Comparison of ENCODE assay signal across 22 cellular contexts in genomic region chr3:44643024-44643423, GRCh38. TPM values are rescaled to one million over a fixed set of nuclear protein-coding genes. Genes with fewer than 3 reads are reported as not detected.
DNase-seq lines count a peak whose midpoint lies in the region; ATAC-seq, FAIRE-seq and TF ChIP-seq lines count a peak whose summit lies in the region.
"Had no signal": no experiment of that assay in that cellular context is flagged by ENCODE, and none has a peak within 500 bp of the region (broad histone marks: within the 10 kb centered on the region; RNA-seq: fewer than 3 reads in every experiment).

No MANE protein-coding gene starts in this region.

- intact Hi-C loops in HepG2 (cut with micrococcal nuclease; ENCODE audit: unreplicated experiment) = no loop called here
- intact Hi-C loops in GM12878 (cut with micrococcal nuclease; ENCODE audit: unreplicated experiment) = loop anchor here (10.0 kb wide), 1 partner anchor 122 kb away; the partner anchor contains the start of genes KIAA1143 and KIF15
- intact Hi-C loops in aorta (cut with DNase I) = no loop called here

- FAIRE-seq in HepG2 (lab: Jason Lieb, UNC) (no peak), GM12878 (lab: Jason Lieb, UNC) (no peak)
- FAIRE-seq: D721Med, G401.6, GM12892 had no signal

- POLR2A ChIA-PET in HepG2 (lab: Yijun Ruan, JAX) (no interaction called here), GM12878 (lab: Charles Lee) (no interaction called here)

- in situ Hi-C loops in HepG2 (cut with HindIII; ENCODE audit: extremely low pct_ligation_motif_present, low pct_unique_long_range_greater_than_20kb) = no loop called here
- in situ Hi-C loops in GM12878 (cut with MboI) = no loop called here

- H4K20me1 ChIP-seq in HepG2 (ENCODE audit: insufficient read depth, low read length) = no peaks in the 10 kb centered on the region
- H4K20me1 ChIP-seq in GM12878 (ENCODE audit: control insufficient read depth, insufficient read depth) = no peaks in the 10 kb centered on the region

- H3K4me1 ChIP-seq in liver (ENCODE audit: control insufficient read depth in 4 of 4, insufficient read depth in 4 of 4, low read length in 3 of 4) (no peaks in the 10 kb centered on the region), HepG2 (ENCODE audit: insufficient read depth, low read length) (no peaks in the 10 kb centered on the region), GM12878 (ENCODE audit: control insufficient read depth, insufficient read depth, low read length) (no peaks in the 10 kb centered on the region), muscle layer of duodenum (ENCODE audit: control insufficient read depth in 1 of 2, insufficient read depth in 2 of 2, low read length in 2 of 2) (no peaks in the 10 kb centered on the region), aorta (ENCODE audit: control insufficient read depth in 1 of 2, insufficient read depth in 2 of 2, low read length in 2 of 2) (no peaks in the 10 kb centered on the region), gastroesophageal sphincter (peaks cover 0 to 3% (median 0%) of the 10 kb centered on the region in 3 donors)
- H3K4me1 ChIP-seq: HAP-1 had no signal

- H3K4me2 ChIP-seq in HepG2 (ENCODE audit: low read depth, low read length) (no peak overlapping the region), GM12878 (ENCODE audit: control insufficient read depth, insufficient read depth) (no peak overlapping the region)

- no peak for TF ChIP-seq EP300 in HepG2 (IDR thresholded peaks at IDR 0.05; ENCODE audit: low read depth in 2 of 2, low read length in 2 of 2)
- TF ChIP-seq EP300 in HepG2 (CRISPR knock-in tag; IDR thresholded peaks at IDR 0.05; ENCODE audit: borderline replicate concordance) = no peak
- TF ChIP-seq EP300 in GM12878 (IDR thresholded peaks at IDR 0.05; ENCODE audit: borderline replicate concordance in 1 of 2, control insufficient read depth in 1 of 2, low read depth in 2 of 2, low read length in 2 of 2) = no peak
- no peak for TF ChIP-seq EP300 in gastroesophageal sphincter (IDR thresholded peaks at IDR 0.05)

- H3K27me3 ChIP-seq in liver (ENCODE audit: control insufficient read depth in 4 of 4, insufficient read depth in 4 of 4, low read length in 3 of 4) = no peaks in the 10 kb centered on the region
- H3K27me3 ChIP-seq in HepG2 (ENCODE audit: control insufficient read depth in 1 of 2, insufficient read depth in 2 of 2, low read length in 2 of 2) = no peaks in the 10 kb centered on the region; a peak in 1 of 5 replicates
- no peaks in the 10 kb centered on the region for H3K27me3 ChIP-seq in GM12878 (replicated peaks in 1 of 2; ENCODE audit: control insufficient read depth in 2 of 2, insufficient read depth in 2 of 2, low read length in 1 of 2)
- H3K27me3 ChIP-seq in muscle layer of duodenum (ENCODE audit: low read depth, low read length) = no peaks in the 10 kb centered on the region
- no peaks in the 10 kb centered on the region for H3K27me3 ChIP-seq in aorta (ENCODE audit: control insufficient read depth in 1 of 2, insufficient read depth in 2 of 2, low read length in 1 of 2)
- no peaks in the 10 kb centered on the region for H3K27me3 ChIP-seq in gastroesophageal sphincter

- no peak for ATAC-seq in HepG2
- ATAC-seq in GM12878 = no peak
- no peak for ATAC-seq in aorta (ENCODE audit: low FRiP score)
- no peak for ATAC-seq in HG02870 (IDR thresholded peaks at IDR 0.05; ENCODE audit: unreplicated experiment)
- no peak for ATAC-seq in gastroesophageal sphincter

- H3K9ac ChIP-seq in liver (ENCODE audit: low read depth in 1 of 2, low read length in 2 of 2) = no peak overlapping the region
- no peak overlapping the region for H3K9ac ChIP-seq in HepG2 (ENCODE audit: insufficient read depth, low read depth, low read length)
- H3K9ac ChIP-seq in GM12878 (ENCODE audit: control insufficient read depth, insufficient read depth, low read length) = no peak overlapping the region

- RAD21 ChIA-PET in GM12878 (lab: Charles Lee; ENCODE audit: unreplicated experiment) = no interaction called here

- DNase-seq in HepG2 (ENCODE audit: low spot score) (no peak), GM12878 (ENCODE audit: low read depth, low spot score) (no peak), AG08396 (ENCODE audit: low spot score) (no peak), aorta (no peak)
- DNase-seq: AML-193; C1 segment of cervical spinal cord; CD4-positive, alpha-beta T cell; DMS153; DMS79 treated with DMSO at 0.1 percent for 48 hours; EL; GOT3; HFFc6 had no signal

- H3K4me3 ChIP-seq in liver (ENCODE audit: low read depth in 1 of 3, low read length in 3 of 3) = peak overlapping the region in 2 of 3 donors; percentile 37 to 44
- no peak overlapping the region for H3K4me3 ChIP-seq in HepG2 (replicated peaks in 1 of 3; ENCODE audit: insufficient read depth in 1 of 3, low read depth in 2 of 3, low read length in 3 of 3)
- no peak overlapping the region for H3K4me3 ChIP-seq in GM12878
- H3K4me3 ChIP-seq in muscle layer of duodenum (ENCODE audit: low read depth in 1 of 2, low read length in 2 of 2) = peak overlapping the region; percentile 12 to 26
- H3K4me3 ChIP-seq in aorta (ENCODE audit: low read length in 2 of 2) = no peak overlapping the region
- H3K4me3 ChIP-seq in gastroesophageal sphincter = no peak overlapping the region
- H3K4me3 ChIP-seq: HAP-1 had no signal

- H3K36me3 ChIP-seq in liver (ENCODE audit: control insufficient read depth in 4 of 4, insufficient read depth in 3 of 4, low read depth in 1 of 4, low read length in 3 of 4) (peaks cover 16 to 53% (median 46%) of the 10 kb centered on the region in 4 donors), HepG2 (replicated peaks in 1 of 2; ENCODE audit: control insufficient read depth in 1 of 2, insufficient read depth in 2 of 2, low read length in 2 of 2) (peaks cover 4 to 13% of the 10 kb centered on the region in 2 experiments; a peak in 3 of 5 replicates), GM12878 (ENCODE audit: control insufficient read depth in 2 of 2, insufficient read depth in 2 of 2, low read length in 1 of 2) (peaks cover 7 to 18% of the 10 kb centered on the region in 2 experiments), muscle layer of duodenum (ENCODE audit: control insufficient read depth in 1 of 2, insufficient read depth in 2 of 2, low read length in 2 of 2) (peaks cover 27 to 61% of the 10 kb centered on the region in 2 donors), aorta (ENCODE audit: control insufficient read depth in 1 of 2, insufficient read depth in 2 of 2, low read length in 1 of 2) (peaks cover 6 to 24% of the 10 kb centered on the region in 2 donors), gastroesophageal sphincter (peaks cover 15 to 62% of the 10 kb centered on the region in 2 donors)

- TF ChIP-seq POLR2A in HepG2 (IDR thresholded peaks at IDR 0.05; ENCODE audit: insufficient read depth in 1 of 2, low read depth in 2 of 2, low read length in 2 of 2) = no peak
- TF ChIP-seq POLR2A in GM12878 (IDR thresholded peaks at IDR 0.05; ENCODE audit: low read depth, low read length) = no peak
- TF ChIP-seq POLR2A in gastroesophageal sphincter (IDR thresholded peaks at IDR 0.05) = no peak

- WGBS in liver = 96% methylated on average over 4 of the region's 4 CpGs
- WGBS in HepG2 (ENCODE audit: low lambda C conversion rate) = 92% methylated on average over 4 of the region's 4 CpGs
- WGBS in GM12878 (ENCODE audit: insufficient coverage, insufficient replicate concordance, low lambda C conversion rate, missing lambda C conversion rate) = 97% methylated on average over 4 of the region's 4 CpGs
- WGBS in aorta, 2 donors = 98 to 99% methylated on average over 4 of the region's 4 CpGs
- 92 to 100% methylated on average over 2 to 4 of the region's 4 CpGs for WGBS in gastroesophageal sphincter (ENCODE audit: low coverage in 1 of 2), 2 donors

- CTCF ChIA-PET in HepG2 (lab: Yijun Ruan, JAX; ENCODE audit: low intra/inter-chr PET ratio, low total read pairs) = no interaction called here
- CTCF ChIA-PET in GM12878 (lab: Yijun Ruan, JAX) = no interaction called here

- TF ChIP-seq RAD21 in liver (IDR thresholded peaks at IDR 0.05) = no peak
- TF ChIP-seq RAD21 in HepG2 (CRISPR knock-in tag; IDR thresholded peaks at IDR 0.05) = no peak
- TF ChIP-seq RAD21 in GM12878 (IDR thresholded peaks at IDR 0.05; ENCODE audit: insufficient read depth, low read depth, low read length) = no peak

- BruUV-seq in HepG2 (replicated peaks; lab: Mats Ljungman, UMichigan) (no TSS peak), GM12878 (replicated peaks; lab: Mats Ljungman, UMichigan) (TSS peak; percentile 31)

- H3K9me3 ChIP-seq in liver (ENCODE audit: control insufficient read depth in 4 of 4, low read length in 3 of 4) (peaks cover 32 to 60% (median 44%) of the 10 kb centered on the region in 4 donors), HepG2 (ENCODE audit: low read length) (no peaks in the 10 kb centered on the region; the same call in 1 of the 2 replicates), GM12878 (replicated peaks; ENCODE audit: control insufficient read depth, insufficient read depth, low read length) (peaks cover 40% of the 10 kb centered on the region), muscle layer of duodenum (ENCODE audit: control insufficient read depth in 1 of 2, low read length in 2 of 2) (peaks cover 21 to 32% of the 10 kb centered on the region in 2 donors), aorta (ENCODE audit: control insufficient read depth, low read length) (peaks cover 7% of the 10 kb centered on the region), gastroesophageal sphincter (peaks cover 0 to 25% (median 0%) of the 10 kb centered on the region in 3 donors)
- H3K9me3 ChIP-seq: HAP-1 had no signal

- H3K79me2 ChIP-seq in HepG2 (ENCODE audit: insufficient read depth, low read length) (no peaks in the 10 kb centered on the region), GM12878 (ENCODE audit: control insufficient read depth, insufficient read depth, low read length) (no peaks in the 10 kb centered on the region)

- SMC1A ChIA-PET in GM12878 (lab: Charles Lee; ENCODE audit: uncharacterized antibody, unreplicated experiment) = no interaction called here

- no peak overlapping the region for H3K27ac ChIP-seq in liver (ENCODE audit: low read depth in 1 of 2, low read length in 2 of 2)
- no peak overlapping the region for H3K27ac ChIP-seq in HepG2 (ENCODE audit: extremely low read length, insufficient read depth, low read length)
- no peak overlapping the region for H3K27ac ChIP-seq in GM12878 (ENCODE audit: control insufficient read depth, insufficient read depth)
- no peak overlapping the region for H3K27ac ChIP-seq in muscle layer of duodenum (ENCODE audit: low read length)
- no peak overlapping the region for H3K27ac ChIP-seq in aorta (ENCODE audit: low read depth in 1 of 2, low read length in 2 of 2)
- no peak overlapping the region for H3K27ac ChIP-seq in gastroesophageal sphincter
- H3K27ac ChIP-seq: 22Rv1, HL-60 had no signal

- H2AFZ ChIP-seq in HepG2 (ENCODE audit: low read length) (no peak overlapping the region), GM12878 (ENCODE audit: control insufficient read depth, low read depth, low read length) (no peak overlapping the region)

- TF ChIP-seq CTCF in liver (IDR thresholded peaks at IDR 0.05; ENCODE audit: low read depth, low read length, missing input control) (no peak), HepG2 (CRISPR knock-in tag; IDR thresholded peaks at IDR 0.05) (no peak), GM12878 (IDR thresholded peaks at IDR 0.05 in 2 of 3, conservative IDR thresholded peaks at IDR 0.05 in 1 of 3; ENCODE audit: control insufficient read depth in 2 of 3, extremely low read depth in 1 of 3, insufficient read depth in 1 of 3, low read depth in 3 of 3, low read length in 3 of 3) (no peak), gastroesophageal sphincter (IDR thresholded peaks at IDR 0.05) (no peak)

RNA-seq across cellular contexts. Expression of gene ZNF35, which starts 5.5 kb away (rescaled TPM):
- total RNA-seq in liver = 1 to 10 TPM; 2.2 to 4.9 TPM
- polyA plus RNA-seq in liver = 1 to 10 TPM; 1.2 to 1.3 TPM
- 0.22 and 0.62 TPM in 2 replicates for total RNA-seq in HepG2 (2016; rRNA removed; fragmentation: Illumina TruSeq; extraction: Trizol)
- 0.18 TPM in 1 of 2 replicates, not detected in the other for total RNA-seq in HepG2 (2016; cell fraction: cytosol; rRNA removed; fragmentation: Illumina TruSeq; extraction: Trizol; ENCODE audit: low read depth)
- total RNA-seq in HepG2 (2016; cell fraction: insoluble cytoplasmic fraction; rRNA removed; fragmentation: Illumina TruSeq; extraction: Trizol) = 0.16 and 0.37 TPM in 2 replicates
- 0.25 and 0.38 TPM in 2 replicates for total RNA-seq in HepG2 (2016; cell fraction: membrane; rRNA removed; fragmentation: Illumina TruSeq; extraction: Trizol)
- total RNA-seq in HepG2 (2016; cell fraction: nucleus; rRNA removed; fragmentation: Illumina TruSeq; extraction: Trizol) = 0.68 and 1.1 TPM in 2 replicates
- polyA plus RNA-seq in HepG2 (2011; rRNA removed) = 0.18 and 0.20 TPM in 2 replicates
- 0.04 and 0.19 TPM in 2 replicates for polyA plus RNA-seq in HepG2 (2011; cell fraction: cytosol; rRNA removed)
- polyA plus RNA-seq in HepG2 (2011; cell fraction: nucleus; rRNA removed) = 0.23 and 0.29 TPM in 2 replicates
- 0.36 and 0.47 TPM in 2 replicates for polyA plus RNA-seq in HepG2 (2012)
- polyA plus RNA-seq in HepG2 (2016; cell fraction: cytosol; fragmentation: Illumina TruSeq; extraction: Trizol; ENCODE audit: low read depth) = 0.03 and 0.08 TPM in 2 replicates
- polyA plus RNA-seq in HepG2 (2016; cell fraction: insoluble cytoplasmic fraction; fragmentation: Illumina TruSeq; extraction: Trizol; ENCODE audit: low read depth) = 0.22 and 0.23 TPM in 2 replicates
- polyA plus RNA-seq in HepG2 (2016; cell fraction: membrane; fragmentation: Illumina TruSeq; extraction: Trizol; ENCODE audit: low read depth) = 0.10 and 0.21 TPM in 2 replicates
- polyA plus RNA-seq in HepG2 (2016; cell fraction: nucleus; fragmentation: Illumina TruSeq; extraction: Trizol; ENCODE audit: insufficient read depth, low read depth) = 0.46 and 0.55 TPM in 2 replicates
- 0.06 and 15.9 TPM in 2 replicates for polyA minus RNA-seq in HepG2 (2011; rRNA and poly(A)+ RNA removed; ENCODE audit: low replicate concordance)
- polyA minus RNA-seq in HepG2 (2011; cell fraction: cytosol; rRNA and poly(A)+ RNA removed) = 0.30 TPM in 1 of 2 replicates, not detected in the other
- polyA minus RNA-seq in HepG2 (2011; cell fraction: nucleus; rRNA and poly(A)+ RNA removed) = 0.64 and 1.2 TPM in 2 replicates
- total RNA-seq in GM12878 (2013; cell fraction: nucleolus; rRNA removed) = 25.7 and 33.9 TPM in 2 replicates
- total RNA-seq in GM12878 (2014; rRNA removed) = 12.4 and 14.3 TPM in 2 replicates
- total RNA-seq in GM12878 (2014; rRNA removed; fragmentation: Illumina TruSeq; extraction: Trizol) = 21.1 and 21.2 TPM in 2 replicates
- total RNA-seq in GM12878 (2021) = 15.2 and 18.2 TPM in 2 replicates
- polyA plus RNA-seq in GM12878 (2011; ENCODE audit: low read depth) = 6.0 TPM
- 9.3 and 10.1 TPM in 2 replicates for polyA plus RNA-seq in GM12878 (2011; rRNA removed)
- 5.5 and 5.9 TPM in 2 replicates for polyA plus RNA-seq in GM12878 (2011; cell fraction: cytosol; rRNA removed)
- polyA plus RNA-seq in GM12878 (2011; cell fraction: nucleus; rRNA removed) = 5.7 and 5.9 TPM in 2 replicates
- polyA plus RNA-seq in GM12878 (2012) = 4.7 and 6.6 TPM in 2 replicates
- 16.9 and 17.4 TPM in 2 replicates for polyA plus RNA-seq in GM12878 (2014; fragmentation: Illumina TruSeq; extraction: Trizol)
- polyA plus RNA-seq in GM12878 (2014; fragmentation: Nextera tagmentation; extraction: Ambion mirVana) = 10 to 100 TPM; 14.3 to 14.7 TPM
- 7.0 and 10.0 TPM in 2 replicates for polyA plus RNA-seq in GM12878 (2014; rRNA removed)
- 10 to 100 TPM; 10.8 to 12.3 TPM for polyA plus RNA-seq in GM12878 (2016; fragmentation: Nextera tagmentation; extraction: Ambion mirVana)
- polyA minus RNA-seq in GM12878 (2011; rRNA and poly(A)+ RNA removed) = 10.2 and 13.8 TPM in 2 replicates
- polyA minus RNA-seq in GM12878 (2011; cell fraction: cytosol; rRNA and poly(A)+ RNA removed) = 4.8 and 8.3 TPM in 2 replicates
- polyA minus RNA-seq in GM12878 (2011; cell fraction: nucleus; rRNA and poly(A)+ RNA removed) = 6.9 and 11.7 TPM in 2 replicates
- 10 to 100 TPM in 1 of 2 donors, 1 to 10 TPM in 1; 7.8 to 12.8 TPM for total RNA-seq in aorta
- 1 to 10 TPM; 3.6 to 4.6 TPM for polyA plus RNA-seq in aorta
- total RNA-seq in gastroesophageal sphincter = 10 to 100 TPM in 3 of 4 donors, 1 to 10 TPM in 1; 9.1 to 27.6 (median 13.1) TPM

RNA-seq across cellular contexts. Expression of gene ZNF197, which starts 18.2 kb away (rescaled TPM):
- total RNA-seq in liver (10 to 100 TPM in 1 of 2 donors, 1 to 10 TPM in 1; 8.1 to 10.6 TPM), HepG2 (2016; rRNA removed; fragmentation: Illumina TruSeq; extraction: Trizol) (6.8 and 9.9 TPM in 2 replicates), GM12878 (2014; rRNA removed) (10.1 and 12.4 TPM in 2 replicates), GM12878 (2014; rRNA removed; fragmentation: Illumina TruSeq; extraction: Trizol) (16.5 and 16.6 TPM in 2 replicates), GM12878 (2021) (10.0 and 10.2 TPM in 2 replicates), aorta (10 to 100 TPM; 15.2 to 20.3 TPM), gastroesophageal sphincter (10 to 100 TPM; 17.5 to 37.8 (median 22.9) TPM)
- polyA plus RNA-seq in liver (1 to 10 TPM; 2.4 to 3.6 TPM), HepG2 (2011; rRNA removed) (1.8 and 2.6 TPM in 2 replicates), GM12878 (2011; rRNA removed) (10.5 and 14.4 TPM in 2 replicates), GM12878 (2014; fragmentation: Illumina TruSeq; extraction: Trizol) (14.5 and 15.3 TPM in 2 replicates), GM12878 (2014; fragmentation: Nextera tagmentation; extraction: Ambion mirVana) (1 to 10 TPM; 3.2 to 4.4 TPM), GM12878 (2014; rRNA removed) (6.7 and 9.4 TPM in 2 replicates), GM12878 (2016; fragmentation: Nextera tagmentation; extraction: Ambion mirVana) (1 to 10 TPM; 7.6 to 7.8 TPM), aorta (1 to 10 TPM; 6.9 to 8.0 TPM)
- 2.1 and 2.9 TPM in 2 replicates for total RNA-seq in HepG2 (2016; cell fraction: cytosol; rRNA removed; fragmentation: Illumina TruSeq; extraction: Trizol; ENCODE audit: low read depth)
- total RNA-seq in HepG2 (2016; cell fraction: insoluble cytoplasmic fraction; rRNA removed; fragmentation: Illumina TruSeq; extraction: Trizol) = 7.4 and 9.7 TPM in 2 replicates
- total RNA-seq in HepG2 (2016; cell fraction: membrane; rRNA removed; fragmentation: Illumina TruSeq; extraction: Trizol) = 4.7 and 5.8 TPM in 2 replicates
- 7.5 TPM in 2 replicates for total RNA-seq in HepG2 (2016; cell fraction: nucleus; rRNA removed; fragmentation: Illumina TruSeq; extraction: Trizol)
- polyA plus RNA-seq in HepG2 (2011; cell fraction: cytosol; rRNA removed) = 1.4 and 1.8 TPM in 2 replicates
- 1.5 and 1.7 TPM in 2 replicates for polyA plus RNA-seq in HepG2 (2011; cell fraction: nucleus; rRNA removed)
- polyA plus RNA-seq in HepG2 (2012) = 3.7 and 5.2 TPM in 2 replicates
- 1.1 TPM in 2 replicates for polyA plus RNA-seq in HepG2 (2016; cell fraction: cytosol; fragmentation: Illumina TruSeq; extraction: Trizol; ENCODE audit: low read depth)
- polyA plus RNA-seq in HepG2 (2016; cell fraction: insoluble cytoplasmic fraction; fragmentation: Illumina TruSeq; extraction: Trizol; ENCODE audit: low read depth) = 7.0 and 8.2 TPM in 2 replicates
- polyA plus RNA-seq in HepG2 (2016; cell fraction: membrane; fragmentation: Illumina TruSeq; extraction: Trizol; ENCODE audit: low read depth) = 1.9 and 2.5 TPM in 2 replicates
- 9.0 and 10.6 TPM in 2 replicates for polyA plus RNA-seq in HepG2 (2016; cell fraction: nucleus; fragmentation: Illumina TruSeq; extraction: Trizol; ENCODE audit: insufficient read depth, low read depth)
- 6.0 and 12.2 TPM in 2 replicates for polyA minus RNA-seq in HepG2 (2011; rRNA and poly(A)+ RNA removed; ENCODE audit: low replicate concordance)
- polyA minus RNA-seq in HepG2 (2011; cell fraction: cytosol; rRNA and poly(A)+ RNA removed) = 2.5 and 3.8 TPM in 2 replicates
- polyA minus RNA-seq in HepG2 (2011; cell fraction: nucleus; rRNA and poly(A)+ RNA removed) = 7.9 and 9.7 TPM in 2 replicates
- 32.2 and 33.9 TPM in 2 replicates for total RNA-seq in GM12878 (2013; cell fraction: nucleolus; rRNA removed)
- 5.2 TPM for polyA plus RNA-seq in GM12878 (2011; ENCODE audit: low read depth)
- 6.6 and 7.6 TPM in 2 replicates for polyA plus RNA-seq in GM12878 (2011; cell fraction: cytosol; rRNA removed)
- 5.9 and 6.2 TPM in 2 replicates for polyA plus RNA-seq in GM12878 (2011; cell fraction: nucleus; rRNA removed)
- 8.7 and 9.2 TPM in 2 replicates for polyA plus RNA-seq in GM12878 (2012)
- polyA minus RNA-seq in GM12878 (2011; rRNA and poly(A)+ RNA removed) = 13.6 and 15.6 TPM in 2 replicates
- 5.7 and 7.7 TPM in 2 replicates for polyA minus RNA-seq in GM12878 (2011; cell fraction: cytosol; rRNA and poly(A)+ RNA removed)
- polyA minus RNA-seq in GM12878 (2011; cell fraction: nucleus; rRNA and poly(A)+ RNA removed) = 7.4 and 10.9 TPM in 2 replicates

RNA-seq across cellular contexts. Expression of gene ZNF660, which starts 58.3 kb away (rescaled TPM):
- 1 to 10 TPM in 1 of 2 donors, under 1 TPM in 1; 0.59 to 2.7 TPM for total RNA-seq in liver
- under 1 TPM; 0.08 to 0.24 TPM for polyA plus RNA-seq in liver
- total RNA-seq in HepG2 (2016; rRNA removed; fragmentation: Illumina TruSeq; extraction: Trizol) = 3.3 and 6.1 TPM in 2 replicates
- total RNA-seq in HepG2 (2016; cell fraction: cytosol; rRNA removed; fragmentation: Illumina TruSeq; extraction: Trizol; ENCODE audit: low read depth) = 0.71 and 0.79 TPM in 2 replicates
- 3.7 and 5.4 TPM in 2 replicates for total RNA-seq in HepG2 (2016; cell fraction: insoluble cytoplasmic fraction; rRNA removed; fragmentation: Illumina TruSeq; extraction: Trizol)
- total RNA-seq in HepG2 (2016; cell fraction: membrane; rRNA removed; fragmentation: Illumina TruSeq; extraction: Trizol) = 1.3 and 1.5 TPM in 2 replicates
- 6.2 and 6.7 TPM in 2 replicates for total RNA-seq in HepG2 (2016; cell fraction: nucleus; rRNA removed; fragmentation: Illumina TruSeq; extraction: Trizol)
- 0.91 and 1.1 TPM in 2 replicates for polyA plus RNA-seq in HepG2 (2011; rRNA removed)
- 0.30 and 0.54 TPM in 2 replicates for polyA plus RNA-seq in HepG2 (2011; cell fraction: cytosol; rRNA removed)
- 0.95 and 1.1 TPM in 2 replicates for polyA plus RNA-seq in HepG2 (2011; cell fraction: nucleus; rRNA removed)
- 0.59 and 1.0 TPM in 2 replicates for polyA plus RNA-seq in HepG2 (2012)
- 0.09 and 0.16 TPM in 2 replicates for polyA plus RNA-seq in HepG2 (2016; cell fraction: cytosol; fragmentation: Illumina TruSeq; extraction: Trizol; ENCODE audit: low read depth)
- polyA plus RNA-seq in HepG2 (2016; cell fraction: insoluble cytoplasmic fraction; fragmentation: Illumina TruSeq; extraction: Trizol; ENCODE audit: low read depth) = 2.3 and 2.7 TPM in 2 replicates
- 0.27 and 0.35 TPM in 2 replicates for polyA plus RNA-seq in HepG2 (2016; cell fraction: membrane; fragmentation: Illumina TruSeq; extraction: Trizol; ENCODE audit: low read depth)
- 3.5 and 4.2 TPM in 2 replicates for polyA plus RNA-seq in HepG2 (2016; cell fraction: nucleus; fragmentation: Illumina TruSeq; extraction: Trizol; ENCODE audit: insufficient read depth, low read depth)
- polyA minus RNA-seq in HepG2 (2011; rRNA and poly(A)+ RNA removed; ENCODE audit: low replicate concordance) = 2.8 TPM in 1 of 2 replicates, not detected in the other
- polyA minus RNA-seq in HepG2 (2011; cell fraction: cytosol; rRNA and poly(A)+ RNA removed) = 0.79 and 1.1 TPM in 2 replicates
- 7.6 and 9.9 TPM in 2 replicates for polyA minus RNA-seq in HepG2 (2011; cell fraction: nucleus; rRNA and poly(A)+ RNA removed)
- 23.5 and 24.1 TPM in 2 replicates for total RNA-seq in GM12878 (2013; cell fraction: nucleolus; rRNA removed)
- 1.1 and 1.3 TPM in 2 replicates for total RNA-seq in GM12878 (2014; rRNA removed)
- total RNA-seq in GM12878 (2014; rRNA removed; fragmentation: Illumina TruSeq; extraction: Trizol) = 2.1 and 2.9 TPM in 2 replicates
- 2.4 and 2.9 TPM in 2 replicates for total RNA-seq in GM12878 (2021)
- polyA plus RNA-seq in GM12878 (2011; ENCODE audit: low read depth) = 0.76 TPM
- polyA plus RNA-seq in GM12878 (2011; rRNA removed) = 1.7 and 3.2 TPM in 2 replicates
- 0.69 and 0.75 TPM in 2 replicates for polyA plus RNA-seq in GM12878 (2011; cell fraction: cytosol; rRNA removed)
- polyA plus RNA-seq in GM12878 (2011; cell fraction: nucleus; rRNA removed) = 1.2 and 1.4 TPM in 2 replicates
- polyA plus RNA-seq in GM12878 (2012) = 1.4 and 1.5 TPM in 2 replicates
- polyA plus RNA-seq in GM12878 (2014; fragmentation: Illumina TruSeq; extraction: Trizol) = 1.5 and 3.4 TPM in 2 replicates
- 1 to 10 TPM in 1 of 2 experiments, under 1 TPM in 1; 0.62 to 2.0 TPM for polyA plus RNA-seq in GM12878 (2014; fragmentation: Nextera tagmentation; extraction: Ambion mirVana)
- 0.77 and 1.5 TPM in 2 replicates for polyA plus RNA-seq in GM12878 (2014; rRNA removed)
- polyA plus RNA-seq in GM12878 (2016; fragmentation: Nextera tagmentation; extraction: Ambion mirVana) = 1 to 10 TPM; 1.7 to 2.6 TPM
- polyA minus RNA-seq in GM12878 (2011; rRNA and poly(A)+ RNA removed) = 3.5 and 4.7 TPM in 2 replicates
- 1.2 and 1.6 TPM in 2 replicates for polyA minus RNA-seq in GM12878 (2011; cell fraction: cytosol; rRNA and poly(A)+ RNA removed)
- 2.4 and 3.8 TPM in 2 replicates for polyA minus RNA-seq in GM12878 (2011; cell fraction: nucleus; rRNA and poly(A)+ RNA removed)
- total RNA-seq in aorta = 10 to 100 TPM in 1 of 2 donors, 1 to 10 TPM in 1; 8.1 to 11.5 TPM
- polyA plus RNA-seq in aorta = 1 to 10 TPM; 1.1 to 1.8 TPM
- total RNA-seq in gastroesophageal sphincter = 1 to 10 TPM in 3 of 4 donors, under 1 TPM in 1; 0.82 to 5.0 (median 3.5) TPM

Comparison
In these comparisons a context has a peak if more than half of its experiments do, and no peak if none do; other contexts are left out.
1. H3K4me3 ChIP-seq: peak in liver (2 of 3) and muscle layer of duodenum (2 of 2); none in HepG2 (0 of 3), GM12878 (single experiment), aorta (0 of 2) and gastroesophageal sphincter (0 of 2).